10 cellular contexts compared by ENCODE assay signal in genomic region chr14:35339761-35340406, GRCh38. TPM values are rescaled to one million over a fixed set of nuclear protein-coding genes. Genes with fewer than 3 reads are reported as not detected.
DNase-seq lines count a peak whose midpoint lies in the region; ATAC-seq lines count a peak whose summit lies in the region.
"Had no signal": no experiment of that assay in that cellular context is flagged by ENCODE, and none has a peak within 500 bp of the region (broad histone marks: within the 10 kb centered on the region; RNA-seq: fewer than 3 reads in every experiment).

No MANE protein-coding gene starts in this region.

- 68 to 75% methylated on average over 12 of the region's 12 CpGs for WGBS in esophagus, 2 donors

- no peaks in the 10 kb centered on the region for H3K36me3 ChIP-seq in esophagus (ENCODE audit: control insufficient read depth in 2 of 2, insufficient read depth in 2 of 2, low read length in 1 of 2)

- DNase-seq in T-helper 1 cell (no peak), Kasumi-1 (lab: John Stamatoyannopoulos, UW) (peak; percentile 92 to 93), NCI-H187 (lab: John Stamatoyannopoulos, UW) (no peak), GOT3 (lab: John Stamatoyannopoulos, UW) (no peak)
- no peak for DNase-seq in stimulated activated naive CD8-positive, alpha-beta T cell treated with anti-CD3 and anti-CD28 coated beads, Interleukin-15, amount 100 ng/mL, for 72 hours
- DNase-seq: activated CD8-positive, alpha-beta memory T cell treated with anti-CD3 and anti-CD28 coated beads, Interleukin-2, amount 50 U/mL, for 4 hours; NCI-H1694 had no signal

- H3K4me1 Mint-ChIP-seq in T-helper 1 cell treated with Interleukin-12 subunit alpha and Interleukin-12 subunit beta and Interleukin-4 antibody, amounts not matched to agents 30 μg/mL and 1 μg/mL, for 36 hours (ENCODE audit: low read depth): peaks cover 16% of the 10 kb centered on the region
- peaks cover 58% of the 10 kb centered on the region for H3K4me1 Mint-ChIP-seq in stimulated activated naive CD8-positive, alpha-beta T cell treated with anti-CD3 and anti-CD28 coated beads, Interleukin-15, amount 100 ng/mL, for 72 hours

- no peaks in the 10 kb centered on the region for H3K27me3 ChIP-seq in esophagus (ENCODE audit: control insufficient read depth in 1 of 2, insufficient read depth in 2 of 2, low read length in 2 of 2)

- H3K27me3 Mint-ChIP-seq in T-helper 1 cell treated with Interleukin-12 subunit alpha and Interleukin-12 subunit beta and Interleukin-4 antibody, amounts not matched to agents 30 μg/mL and 1 μg/mL, for 36 hours (ENCODE audit: low read depth): no peaks in the 10 kb centered on the region
- H3K27me3 Mint-ChIP-seq in stimulated activated naive CD8-positive, alpha-beta T cell treated with anti-CD3 and anti-CD28 coated beads, Interleukin-15, amount 100 ng/mL, for 72 hours: no peaks in the 10 kb centered on the region

- no peak overlapping the region for H3K4me3 Mint-ChIP-seq in T-helper 1 cell treated with Interleukin-12 subunit alpha and Interleukin-12 subunit beta and Interleukin-4 antibody, amounts not matched to agents 30 μg/mL and 1 μg/mL, for 36 hours
- H3K4me3 Mint-ChIP-seq in stimulated activated naive CD8-positive, alpha-beta T cell treated with anti-CD3 and anti-CD28 coated beads, Interleukin-15, amount 100 ng/mL, for 72 hours: peak overlapping the region in 1 of 2 donors; percentile 59

- no peak overlapping the region for H3K4me3 ChIP-seq in esophagus (ENCODE audit: low read depth in 1 of 2, low read length in 2 of 2)

- no peaks in the 10 kb centered on the region for H3K9me3 Mint-ChIP-seq in T-helper 1 cell treated with Interleukin-12 subunit alpha and Interleukin-12 subunit beta and Interleukin-4 antibody, amounts not matched to agents 30 μg/mL and 1 μg/mL, for 36 hours
- no peaks in the 10 kb centered on the region for H3K9me3 Mint-ChIP-seq in stimulated activated naive CD8-positive, alpha-beta T cell treated with anti-CD3 and anti-CD28 coated beads, Interleukin-15, amount 100 ng/mL, for 72 hours

- peak overlapping the region; percentile 31 for H3K27ac Mint-ChIP-seq in T-helper 1 cell treated with Interleukin-12 subunit alpha and Interleukin-12 subunit beta and Interleukin-4 antibody, amounts not matched to agents 30 μg/mL and 1 μg/mL, for 36 hours
- H3K27ac Mint-ChIP-seq in stimulated activated naive CD8-positive, alpha-beta T cell treated with anti-CD3 and anti-CD28 coated beads, Interleukin-15, amount 100 ng/mL, for 72 hours: peak overlapping the region; percentile 46 to 95

- no peaks in the 10 kb centered on the region for H3K9me3 ChIP-seq in esophagus (ENCODE audit: control insufficient read depth in 2 of 2, insufficient read depth in 1 of 2, low read depth in 1 of 2, low read length in 1 of 2)

- H3K4me1 ChIP-seq in esophagus (ENCODE audit: control insufficient read depth in 2 of 2, insufficient read depth in 2 of 2, low read length in 1 of 2): peaks cover 27 to 49% of the 10 kb centered on the region in 2 donors

- peak; percentile 39 for ATAC-seq in stimulated activated naive CD8-positive, alpha-beta T cell treated with anti-CD3 and anti-CD28 coated beads, Interleukin-15, amount 100 ng/mL, for 72 hours
- no peak for ATAC-seq in GM19023 (IDR thresholded peaks at IDR 0.05; ENCODE audit: unreplicated experiment)

- H3K27ac ChIP-seq in esophagus (ENCODE audit: low read depth in 2 of 2, low read length in 1 of 2): peak overlapping the region; percentile 3 to 37

- H3K36me3 Mint-ChIP-seq in T-helper 1 cell treated with Interleukin-12 subunit alpha and Interleukin-12 subunit beta and Interleukin-4 antibody, amounts not matched to agents 30 μg/mL and 1 μg/mL, for 36 hours (ENCODE audit: low read depth): no peaks in the 10 kb centered on the region

RNA-seq across cellular contexts. Expression of gene PSMA6, which starts 47.7 kb away (rescaled TPM):
- polyA plus RNA-seq in esophagus: 100 to 1,000 TPM in 1 of 2 donors, 10 to 100 TPM in 1; 92.3 to 156 TPM

Comparison
In these comparisons a context has a peak if more than half of its experiments do, and no peak if none do; other contexts are left out.
1. DNase-seq: peak in Kasumi-1 (2 of 2); none in T-helper 1 cell (0 of 5), stimulated activated naive CD8-positive, alpha-beta T cell treated with anti-CD3 and anti-CD28 coated beads, Interleukin-15, amount 100 ng/mL, for 72 hours (0 of 2), NCI-H187 (0 of 2) and GOT3 (single experiment).